Comparison of ENCODE assay signal across 14 cellular contexts in the genomic region with DNA sequence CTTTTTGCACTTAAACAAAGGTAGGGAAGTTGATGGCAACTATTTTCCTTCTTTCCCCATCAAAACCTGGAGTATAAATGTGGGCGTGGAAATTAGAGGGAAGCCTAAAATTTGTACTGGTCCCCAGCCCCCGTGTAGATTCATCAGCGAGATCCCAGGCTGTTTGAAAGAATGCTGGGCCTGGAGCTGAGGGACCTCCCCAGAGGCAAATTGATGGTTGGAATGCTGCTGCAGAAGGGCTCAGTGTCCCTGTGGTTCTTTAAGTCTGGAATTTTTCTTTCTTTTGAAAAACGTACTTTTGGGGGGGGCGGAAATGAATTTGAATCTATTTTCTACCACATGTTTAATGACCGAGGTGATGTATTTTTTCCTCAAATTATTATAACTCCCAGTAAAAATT.
DNase-seq lines count a peak whose midpoint lies in the region; ATAC-seq and TF ChIP-seq lines count a peak whose summit lies in the region.
"Had no signal": no experiment of that assay in that cellular context is flagged by ENCODE, and none has a peak within 500 bp of the region (broad histone marks: within the 10 kb centered on the region; RNA-seq: fewer than 3 reads in every experiment).

No MANE protein-coding gene starts in this region.

- H4K20me1 ChIP-seq in mammary epithelial cell (ENCODE audit: insufficient read depth, low read length), result no peaks in the 10 kb centered on the region

- TF ChIP-seq CTCF in HFFc6 (IDR thresholded peaks at IDR 0.05) (no peak), mammary epithelial cell (conservative IDR thresholded peaks at IDR 0.05 in 1 of 2, IDR thresholded peaks at IDR 0.05 in 1 of 2; ENCODE audit: extremely low read depth in 1 of 2, insufficient read depth in 1 of 2, low read depth in 1 of 2, low read length in 2 of 2) (no peak), stomach (IDR thresholded peaks at IDR 0.05) (no peak), endodermal cell (conservative IDR thresholded peaks at IDR 0.05) (no peak)

- H3K9me3 ChIP-seq in mammary epithelial cell (replicated peaks; ENCODE audit: insufficient read depth, low read length) (no peaks in the 10 kb centered on the region), muscle layer of colon (ENCODE audit: low read length) (no peaks in the 10 kb centered on the region), stomach (no peaks in the 10 kb centered on the region), endodermal cell (ENCODE audit: control insufficient read depth, low read length) (no peaks in the 10 kb centered on the region), MG63 (no peaks in the 10 kb centered on the region)

- H3K4me3 ChIP-seq in mammary epithelial cell (replicated peaks in 1 of 3; ENCODE audit: insufficient read depth in 1 of 3, low read depth in 2 of 3, low read length in 3 of 3), result no peak overlapping the region
- no peak overlapping the region for H3K4me3 ChIP-seq in muscle layer of colon (ENCODE audit: low read depth in 1 of 2, low read length in 2 of 2)
- H3K4me3 ChIP-seq in stomach, result no peak overlapping the region
- H3K4me3 ChIP-seq in endodermal cell (ENCODE audit: low read length), result no peak overlapping the region
- no peak overlapping the region for H3K4me3 ChIP-seq in MG63

- H3K27me3 Mint-ChIP-seq in HFFc6 (ENCODE audit: insufficient read depth), result peaks cover 5% of the 10 kb centered on the region
- H3K27me3 Mint-ChIP-seq in endodermal cell (ENCODE audit: insufficient read depth), result peaks cover 2% of the 10 kb centered on the region

- WGBS in mammary epithelial cell (ENCODE audit: low coverage, missing lambda C conversion rate), result 46% methylated on average over 6 of the region's 6 CpGs
- 58 to 90% (median 81%) methylated on average over 6 of the region's 6 CpGs for whole genome bisulfite sequencing in stomach, 5 donors
- 33 to 67% methylated on average over 2 to 5 of the region's 6 CpGs for WGBS in endodermal cell (ENCODE audit: insufficient coverage in 1 of 2, insufficient read length in 1 of 2), 2 experiments

- H3K36me3 ChIP-seq in mammary epithelial cell (ENCODE audit: insufficient read depth, low read length) (no peaks in the 10 kb centered on the region), muscle layer of colon (ENCODE audit: insufficient read depth, low read length) (no peaks in the 10 kb centered on the region), stomach (no peaks in the 10 kb centered on the region), endodermal cell (ENCODE audit: control insufficient read depth, insufficient read depth, low read length) (no peaks in the 10 kb centered on the region), MG63 (no peaks in the 10 kb centered on the region)

- H3K36me3 Mint-ChIP-seq in HFFc6 (ENCODE audit: low read depth), result peaks cover 5% of the 10 kb centered on the region; the same call in 1 of the 2 replicates
- H3K36me3 Mint-ChIP-seq in endodermal cell (ENCODE audit: low read depth), result no peaks in the 10 kb centered on the region
- H3K36me3 Mint-ChIP-seq: naive thymus-derived CD8-positive, alpha-beta T cell had no signal

- H3K4me1 ChIP-seq in mammary epithelial cell (ENCODE audit: insufficient read depth, low read length), result peaks cover 38% of the 10 kb centered on the region
- peaks cover 56% of the 10 kb centered on the region for H3K4me1 ChIP-seq in muscle layer of colon (ENCODE audit: insufficient read depth, low read length)
- H3K4me1 ChIP-seq in stomach, result peaks cover 5 to 60% (median 42%) of the 10 kb centered on the region in 4 donors
- H3K4me1 ChIP-seq in endodermal cell (ENCODE audit: control insufficient read depth, insufficient read depth, low read length), result peaks cover 13% of the 10 kb centered on the region

- DNase-seq in HFFc6 (no peak), mammary epithelial cell (no peak), stomach (no peak), endodermal cell (no peak), MG63 (no peak), mesenteric fat pad (ENCODE audit: low spot score) (no peak)
- DNase-seq: activated gamma-delta T cell; GOT3; naive thymus-derived CD8-positive, alpha-beta T cell; NK-92 treated with Interleukin-12 subunit alpha and Interleukin-12 subunit beta, amount 100 ng/mL, for 24 hours; stimulated activated naive CD8-positive, alpha-beta T cell treated with anti-CD3 and anti-CD28 coated beads, Interleukin-15, Interleukin-2, amounts not matched to agents 100 U/mL and 50 U/mL, for 24 hours had no signal

- H3K4me1 Mint-ChIP-seq in HFFc6 (ENCODE audit: low read depth) (peaks cover 54% of the 10 kb centered on the region), endodermal cell (peaks cover 36% of the 10 kb centered on the region)

- TF ChIP-seq EP300 in stomach (IDR thresholded peaks at IDR 0.05), result no peak

- dilution Hi-C loops in mammary epithelial cell (cut with HindIII; ENCODE audit: low sequenced_read_pairs), result no loop called here

- intact Hi-C loops in mammary epithelial cell (cut with micrococcal nuclease), result loop anchor here (1.0 kb wide), 1 partner anchor 9 kb away; no protein-coding TSS in a partner anchor
- intact Hi-C loops in stomach (cut with DNase I; ENCODE audit: low total_unique reads), result no loop called here

- H3K4me2 ChIP-seq in mammary epithelial cell (ENCODE audit: insufficient read depth, low read depth, low read length), result peak overlapping the region; percentile 69

- no peak overlapping the region for H3K9ac ChIP-seq in mammary epithelial cell (ENCODE audit: insufficient read depth, low read length)
- H3K9ac ChIP-seq in muscle layer of colon (ENCODE audit: low read length), result no peak overlapping the region
- H3K9ac ChIP-seq in endodermal cell (ENCODE audit: extremely low read depth, low read length, poor library complexity, severe bottlenecking), result no peak overlapping the region

- H3K4me3 Mint-ChIP-seq in HFFc6 (peak overlapping the region; percentile 48; the same call in 1 of the 2 replicates), endodermal cell (no peak overlapping the region)
- H3K4me3 Mint-ChIP-seq: B cell; naive thymus-derived CD8-positive, alpha-beta T cell had no signal

- BruUV-seq in mammary epithelial cell (replicated peaks; lab: Mats Ljungman, UMichigan), result no TSS peak

- H3K27ac Mint-ChIP-seq in HFFc6, result peak overlapping the region; percentile 16; the same call in 1 of the 2 replicates
- H3K27ac Mint-ChIP-seq in endodermal cell, result no peak overlapping the region
- H3K27ac Mint-ChIP-seq: B cell; naive thymus-derived CD8-positive, alpha-beta T cell had no signal

- no peaks in the 10 kb centered on the region for H3K79me2 ChIP-seq in mammary epithelial cell (ENCODE audit: insufficient read depth, low read length)

- no peak for ATAC-seq in GM18909 (IDR thresholded peaks at IDR 0.05; ENCODE audit: poor library complexity, unreplicated experiment)
- ATAC-seq: naive thymus-derived CD8-positive, alpha-beta T cell; stimulated activated naive CD8-positive, alpha-beta T cell treated with anti-CD3 and anti-CD28 coated beads, Interleukin-15, Interleukin-2, amounts not matched to agents 100 U/mL and 50 U/mL, for 24 hours had no signal

- H3K27me3 ChIP-seq in mammary epithelial cell (ENCODE audit: insufficient read depth, low read length), result no peaks in the 10 kb centered on the region
- no peaks in the 10 kb centered on the region for H3K27me3 ChIP-seq in muscle layer of colon (ENCODE audit: control insufficient read depth in 1 of 2, insufficient read depth in 2 of 2, low read length in 2 of 2)
- no peaks in the 10 kb centered on the region for H3K27me3 ChIP-seq in stomach
- no peaks in the 10 kb centered on the region for H3K27me3 ChIP-seq in endodermal cell (ENCODE audit: control insufficient read depth, insufficient read depth, low read length, poor library complexity, severe bottlenecking)
- no peaks in the 10 kb centered on the region for H3K27me3 ChIP-seq in MG63

- H3K9me3 Mint-ChIP-seq in HFFc6 (no peaks in the 10 kb centered on the region), endodermal cell (no peaks in the 10 kb centered on the region)

- CTCF ChIA-PET in mammary epithelial cell (lab: Charles Lee; ENCODE audit: low non-redundant PET), result no interaction called here

- H3K27ac ChIP-seq in mammary epithelial cell (ENCODE audit: insufficient read depth, low read depth, low read length) (peak overlapping the region; percentile 76), muscle layer of colon (ENCODE audit: low read depth, low read length) (peak overlapping the region; percentile 74), stomach (peak overlapping the region; percentile 8 to 64 (median 49)), endodermal cell (ENCODE audit: low read depth, low read length) (no peak overlapping the region)

- in situ Hi-C loops in mammary epithelial cell (cut with MboI; ENCODE audit: low sequenced_read_pairs in 2 of 2), result no loop called here

- no peak for TF ChIP-seq POLR2A in stomach (IDR thresholded peaks at IDR 0.05)

- peak overlapping the region; percentile 81 for H2AFZ ChIP-seq in mammary epithelial cell (ENCODE audit: low read depth, low read length)
